In genomic region chr11:57477507-57478189, GRCh38 we compare ENCODE assay signal across 19 cellular contexts. TPM values are rescaled to one million over a fixed set of nuclear protein-coding genes. Genes with fewer than 3 reads are reported as not detected.
A peak's percentile ranks its signal among the peaks of the same experiment; 100 is the strongest.
DNase-seq lines count a peak whose midpoint lies in the region; ATAC-seq, FAIRE-seq and TF ChIP-seq lines count a peak whose summit lies in the region.
"Had no signal": no experiment of that assay in that cellular context is flagged by ENCODE, and none has a peak within 500 bp of the region (broad histone marks: within the 10 kb centered on the region; RNA-seq: fewer than 3 reads in every experiment).

No MANE protein-coding gene starts in this region.

- H3K4me3 Mint-ChIP-seq in immature natural killer cell = peak overlapping the region; percentile 68 to 83 (median 77)
- no peak overlapping the region for H3K4me3 Mint-ChIP-seq in chondrocyte (ENCODE audit: unreplicated experiment)

- no peak overlapping the region for H3K4me3 ChIP-seq in pancreas
- H3K4me3 ChIP-seq: GM23248 had no signal

- H3K27ac ChIP-seq in pancreas = peak overlapping the region; percentile 34 to 66 (median 55)
- H3K27ac ChIP-seq: GM23248 had no signal

- no peaks in the 10 kb centered on the region for H3K36me3 ChIP-seq in pancreas

- DNase-seq in GM12892 (ENCODE audit: insufficient read length) = no peak
- DNase-seq in NCI-H69 (lab: John Stamatoyannopoulos, UW) = peak; percentile 58
- DNase-seq in immature natural killer cell = no peak
- peak in 5 of 6 donors; percentile 81 to 88 (median 85) for DNase-seq in pancreas
- no peak for DNase-seq in chondrocyte (ENCODE audit: low spot score)
- no peak for DNase-seq in central memory CD4-positive, alpha-beta T cell
- DNase-seq in AG08395 (ENCODE audit: low spot score) = no peak
- DNase-seq: activated CD4-positive, alpha-beta T cell treated with anti-CD3 and anti-CD28 coated beads for 1 hour; NCI-H146; NCI-H526 treated with DMSO at 0.1 percent for 48 hours had no signal

- H3K4me1 Mint-ChIP-seq in immature natural killer cell = peaks cover 35 to 38% of the 10 kb centered on the region in 2 donors
- H3K4me1 Mint-ChIP-seq in chondrocyte (ENCODE audit: low read depth) = peaks cover 13% of the 10 kb centered on the region

- intact Hi-C loops in pancreas (cut with DNase I) = loop anchor here in 1 of 3 donors (10.0 kb wide), 1 partner anchor 47 kb away; no protein-coding TSS in a partner anchor

- H3K27me3 ChIP-seq in pancreas = no peaks in the 10 kb centered on the region

- TF ChIP-seq CTCF in pancreas (IDR thresholded peaks at IDR 0.05) (no peak), chondrocyte (IDR thresholded peaks at IDR 0.05) (no peak)

- 32 to 50% methylated on average over 11 of the region's 11 CpGs for WGBS in pancreas, 2 donors

- H3K27ac Mint-ChIP-seq in immature natural killer cell (peak overlapping the region in 1 of 6 donors; percentile 42), chondrocyte (ENCODE audit: unreplicated experiment) (no peak overlapping the region)
- H3K27ac Mint-ChIP-seq: T-helper 1 cell treated with Interleukin-12 subunit alpha and Interleukin-12 subunit beta and Interleukin-4 antibody, amounts not matched to agents 30 μg/mL and 1 μg/mL, for 36 hours had no signal

- H3K9me3 Mint-ChIP-seq in immature natural killer cell (no peaks in the 10 kb centered on the region), chondrocyte (ENCODE audit: low read depth) (no peaks in the 10 kb centered on the region)
- H3K9me3 Mint-ChIP-seq: activated naive CD8-positive, alpha-beta T cell treated with anti-CD3 and anti-CD28 coated beads, Interleukin-2, amount 10 ng/mL, durations not matched to agents 7 days and 5 days; T-helper 1 cell treated with Interleukin-12 subunit alpha and Interleukin-12 subunit beta and Interleukin-4 antibody, amounts not matched to agents 30 μg/mL and 1 μg/mL, for 36 hours had no signal

- H3K27me3 Mint-ChIP-seq in immature natural killer cell (ENCODE audit: low read depth in 3 of 3) (peaks cover 2 to 8% (median 3%) of the 10 kb centered on the region in 3 donors), chondrocyte (ENCODE audit: low read depth) (peaks cover 76% of the 10 kb centered on the region)

- TF ChIP-seq POLR2A in GM12892 (IDR thresholded peaks at IDR 0.05; ENCODE audit: low read depth, low read length) = no peak

- H3K9me3 ChIP-seq in pancreas = no peaks in the 10 kb centered on the region

- H3K36me3 Mint-ChIP-seq in immature natural killer cell (no peaks in the 10 kb centered on the region), chondrocyte (ENCODE audit: low read depth) (no peaks in the 10 kb centered on the region)
- H3K36me3 Mint-ChIP-seq: activated naive CD8-positive, alpha-beta T cell treated with anti-CD3 and anti-CD28 coated beads, Interleukin-2, amount 10 ng/mL, durations not matched to agents 7 days and 5 days had no signal

- ATAC-seq in pancreas (peak; percentile 72 to 76 (median 73)), HG03095 (IDR thresholded peaks at IDR 0.05; ENCODE audit: unreplicated experiment) (no peak)

- peaks cover 11 to 19% (median 17%) of the 10 kb centered on the region in 3 donors for H3K4me1 ChIP-seq in pancreas

- FAIRE-seq in GM12892 (lab: Jason Lieb, UNC) (peak; percentile 33), pancreas (lab: Jason Lieb, UNC) (no peak)
- FAIRE-seq: endometrium, frontal cortex had no signal

RNA-seq across cellular contexts. Expression of gene RTN4RL2, which starts 17.3 kb away (rescaled TPM):
- polyA plus RNA-seq in GM12892 (2012; ENCODE audit: missing spikeins) = not detected
- under 1 TPM; 0.38 to 0.71 (median 0.68) TPM for polyA plus RNA-seq in immature natural killer cell
- 1 to 10 TPM in 3 of 6 donors, under 1 TPM in 3; 0.55 to 2.7 (median 1.1) TPM for total RNA-seq in pancreas
- 1 to 10 TPM; 1.4 to 2.6 TPM for polyA plus RNA-seq in pancreas
- 0.31 to 0.57 TPM in 2 of 3 replicates, not detected in the other for total RNA-seq in chondrocyte
- total RNA-seq: IMR-90 had no signal

RNA-seq across cellular contexts. Expression of gene SLC43A1, which starts 37.9 kb away (rescaled TPM):
- 8.5 TPM for polyA plus RNA-seq in GM12892 (2012; ENCODE audit: missing spikeins)
- polyA plus RNA-seq in immature natural killer cell (10 to 100 TPM; 15.8 to 20.3 (median 17.5) TPM), pancreas (100 to 1,000 TPM; 100 to 110 TPM)
- total RNA-seq in pancreas (100 to 1,000 TPM in 4 of 6 donors, 10 to 100 TPM in 2; 78.3 to 280 (median 137) TPM), chondrocyte (5.2 to 5.6 TPM (median 5.3 TPM) in 3 replicates)

RNA-seq across cellular contexts. Expression of gene SLC43A3, which starts 50.7 kb away (rescaled TPM):
- polyA plus RNA-seq in GM12892 (2012; ENCODE audit: missing spikeins) = 99.6 TPM
- polyA plus RNA-seq in immature natural killer cell = 10 to 100 TPM; 11.4 to 17.1 (median 12.4) TPM
- total RNA-seq in pancreas = 10 to 100 TPM in 5 of 6 donors, 1 to 10 TPM in 1; 6.7 to 34.9 (median 10.8) TPM
- polyA plus RNA-seq in pancreas = 10 to 100 TPM; 16.4 to 18.2 TPM
- 10.8 to 12.6 TPM (median 12.4 TPM) in 3 replicates for total RNA-seq in chondrocyte

RNA-seq across cellular contexts. Expression of gene TIMM10, which starts 52.9 kb away (rescaled TPM):
- 120 TPM for polyA plus RNA-seq in GM12892 (2012; ENCODE audit: missing spikeins)
- polyA plus RNA-seq in immature natural killer cell (100 to 1,000 TPM in 1 of 3 donors, 10 to 100 TPM in 2; 52.9 to 101 (median 55.7) TPM), pancreas (10 to 100 TPM; 15.7 to 25.8 TPM)
- total RNA-seq in pancreas (10 to 100 TPM; 12.2 to 32.6 (median 21.7) TPM), chondrocyte (37.5 to 61.6 TPM (median 43.2 TPM) in 3 replicates)

RNA-seq across cellular contexts. Expression of gene SMTNL1, which starts 59.7 kb away (rescaled TPM):
- polyA plus RNA-seq in GM12892 (2012; ENCODE audit: missing spikeins) = 0.21 TPM
- polyA plus RNA-seq in immature natural killer cell (under 1 TPM in 2 of 3 donors, not detected in 1; 0.12 to 0.47 TPM), pancreas (not detected)
- total RNA-seq in pancreas (not detected), chondrocyte (not detected in 3 replicates)
- total RNA-seq: activated naive CD8-positive, alpha-beta T cell treated with anti-CD3 and anti-CD28 coated beads, Interleukin-2, amount 10 ng/mL, durations not matched to agents 7 days and 5 days; cardiac septum; frontal cortex; GM23248; IMR-90; ureter had no signal
- polyA plus RNA-seq: GM23248, IMR-90 had no signal

Comparison
In these comparisons a context has a peak if more than half of its experiments do, and no peak if none do; other contexts are left out.
1. DNase-seq: peak in NCI-H69 (single experiment) and pancreas (5 of 6); none in GM12892 (single experiment), immature natural killer cell (0 of 3), chondrocyte (single experiment), central memory CD4-positive, alpha-beta T cell (single experiment) and AG08395 (single experiment).
2. RNA of gene SLC43A1, which starts 37.9 kb away (total RNA-seq): 78.3 to 280 TPM in pancreas; 5.2 to 5.6 TPM in chondrocyte; every median in the first group is over 10 times any median in the second.